Comparison of ENCODE assay signal across 23 cellular contexts in the genomic region with DNA sequence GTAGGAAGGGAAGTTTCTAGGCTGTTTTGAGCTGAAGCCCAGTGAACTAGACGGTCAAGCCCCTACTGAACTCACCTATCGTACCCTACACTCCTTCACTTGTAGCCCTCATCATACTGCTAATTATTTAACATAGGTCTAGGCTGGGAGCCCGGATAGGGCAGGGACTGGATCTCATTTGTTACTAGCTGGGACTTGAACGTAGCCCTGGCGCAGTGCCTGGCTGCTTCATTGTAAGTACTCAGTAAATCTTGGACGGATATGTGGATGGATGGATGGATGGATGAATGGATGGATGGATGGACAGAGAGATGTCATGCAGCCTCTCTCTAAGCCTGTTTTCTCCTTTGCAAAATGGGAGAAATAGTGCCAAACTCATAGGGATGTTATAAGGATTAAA.
DNase-seq lines count a peak whose midpoint lies in the region; ATAC-seq, FAIRE-seq and TF ChIP-seq lines count a peak whose summit lies in the region.
"Had no signal": no experiment of that assay in that cellular context is flagged by ENCODE, and none has a peak within 500 bp of the region (broad histone marks: within the 10 kb centered on the region; RNA-seq: fewer than 3 reads in every experiment).

No MANE protein-coding gene starts in this region.

- TF ChIP-seq CTCF in cardiac muscle cell (IDR thresholded peaks at IDR 0.05; ENCODE audit: low read depth, low read length) (no peak), right atrium auricular region (IDR thresholded peaks at IDR 0.05) (no peak), spleen (IDR thresholded peaks at IDR 0.05 in 8 of 11, conservative IDR thresholded peaks at IDR 0.05 in 3 of 11) (no peak), MCF 10A (IDR thresholded peaks at IDR 0.05; ENCODE audit: unreplicated experiment) (no peak), D721Med (IDR thresholded peaks at IDR 0.05; ENCODE audit: insufficient read depth, missing control alignments) (no peak)

- H3K4me3 ChIP-seq in cardiac muscle cell (no peak overlapping the region), right atrium auricular region (no peak overlapping the region), spleen (no peak overlapping the region)
- H3K4me3 ChIP-seq: A549; BLaER1 treated with 17β-estradiol and CSF1 and Interleukin-3, amounts not matched to agents 10 nM and 100 nM; GM23338 had no signal

- POLR2A ChIA-PET in MCF 10A (lab: Yijun Ruan, JAX): interaction anchor here (0.6 kb wide), 1 partner anchor 101 kb away, joined by 3 read pairs; no protein-coding TSS in a partner anchor

- H3K27me3 ChIP-seq in cardiac muscle cell (no peaks in the 10 kb centered on the region), right atrium auricular region (no peaks in the 10 kb centered on the region), spleen (replicated peaks in 1 of 7) (peaks cover 0 to 14% (median 0%) of the 10 kb centered on the region in 7 donors)
- H3K27me3 ChIP-seq: BE2C; BLaER1 treated with 17β-estradiol and CSF1 and Interleukin-3, amounts not matched to agents 10 nM and 100 nM had no signal

- FAIRE-seq in D721Med (lab: Jason Lieb, UNC): no peak
- FAIRE-seq: A549, GM12891, GM18507 had no signal

- H3K4me1 Mint-ChIP-seq in MCF 10A (ENCODE audit: insufficient read depth, unreplicated experiment): no peaks in the 10 kb centered on the region
- H3K4me1 Mint-ChIP-seq: CD14-positive monocyte; CD8-positive, alpha-beta memory T cell had no signal

- CTCF ChIA-PET in MCF 10A (lab: Yijun Ruan, JAX): no interaction called here

- H3K27ac ChIP-seq in cardiac muscle cell (peak overlapping the region; percentile 94), right atrium auricular region (no peak overlapping the region), spleen (no peak overlapping the region)
- H3K27ac ChIP-seq: A549; BLaER1 treated with 17β-estradiol and CSF1 and Interleukin-3, amounts not matched to agents 10 nM and 100 nM had no signal

- DNase-seq in cardiac muscle cell (ENCODE audit: low read depth in 1 of 2, low spot score in 1 of 2) (no peak), right atrium auricular region (ENCODE audit: low spot score) (no peak), spleen (peak; percentile 23), MCF 10A (ENCODE audit: unreplicated experiment) (no peak), D721Med (ENCODE audit: insufficient read length, low spot score) (no peak)
- DNase-seq: 8988T; ACHN; AML-193; BE2C; CD4-positive, alpha-beta T cell; CD8-positive, alpha-beta memory T cell; DMS53; DMS79 treated with DMSO at 0.1 percent for 48 hours; GF-D8; H9 had no signal

- intact Hi-C loops in spleen (cut with DNase I; ENCODE audit: low total_unique reads): no loop called here
- intact Hi-C loops in MCF 10A (cut with micrococcal nuclease): no loop called here

- peak; percentile 38 for ATAC-seq in esophagus mucosa
- ATAC-seq: A549, GM23338, HCT116 had no signal

- no peaks in the 10 kb centered on the region for H3K9me3 Mint-ChIP-seq in MCF 10A (ENCODE audit: unreplicated experiment)
- H3K9me3 Mint-ChIP-seq: CD14-positive monocyte; CD4-positive, alpha-beta T cell; CD8-positive, alpha-beta memory T cell; GM23338; H9 had no signal

- BruUV-seq in MCF 10A (replicated peaks; lab: Mats Ljungman, UMichigan): no TSS peak

- no peak overlapping the region for H3K27ac Mint-ChIP-seq in MCF 10A (ENCODE audit: low read depth, unreplicated experiment)
- H3K27ac Mint-ChIP-seq: CD14-positive monocyte; CD4-positive, alpha-beta T cell; CD8-positive, alpha-beta memory T cell; GM23338; H9 had no signal

- no peak for TF ChIP-seq POLR2A in spleen (IDR thresholded peaks at IDR 0.05)

- H3K4me1 ChIP-seq in cardiac muscle cell (ENCODE audit: low read depth) (peaks cover 34% of the 10 kb centered on the region), right atrium auricular region (no peaks in the 10 kb centered on the region), spleen (no peaks in the 10 kb centered on the region)
- H3K4me1 ChIP-seq: A549, BE2C had no signal

- H3K4me3 Mint-ChIP-seq in MCF 10A (ENCODE audit: unreplicated experiment): no peak overlapping the region
- H3K4me3 Mint-ChIP-seq: CD14-positive monocyte; CD4-positive, alpha-beta T cell; CD8-positive, alpha-beta memory T cell; GM23338; H9 had no signal

- no peaks in the 10 kb centered on the region for H3K36me3 Mint-ChIP-seq in MCF 10A (ENCODE audit: insufficient read depth, unreplicated experiment)
- H3K36me3 Mint-ChIP-seq: CD14-positive monocyte; CD8-positive, alpha-beta memory T cell had no signal

- no peaks in the 10 kb centered on the region for H3K9me3 ChIP-seq in cardiac muscle cell (ENCODE audit: low read depth)
- H3K9me3 ChIP-seq in right atrium auricular region: no peaks in the 10 kb centered on the region
- H3K9me3 ChIP-seq in spleen: no peaks in the 10 kb centered on the region
- H3K9me3 ChIP-seq: A549; BE2C; BLaER1 treated with 17β-estradiol and CSF1 and Interleukin-3, amounts not matched to agents 10 nM and 100 nM had no signal

- 85 to 94% (median 90%) methylated on average over 6 of the region's 6 CpGs for WGBS in spleen, 5 donors

- no peaks in the 10 kb centered on the region for H3K36me3 ChIP-seq in cardiac muscle cell
- H3K36me3 ChIP-seq in right atrium auricular region: no peaks in the 10 kb centered on the region
- H3K36me3 ChIP-seq in spleen: no peaks in the 10 kb centered on the region
- H3K36me3 ChIP-seq: BE2C; BLaER1 treated with 17β-estradiol and CSF1 and Interleukin-3, amounts not matched to agents 10 nM and 100 nM had no signal

- H3K27me3 Mint-ChIP-seq in MCF 10A (ENCODE audit: insufficient read depth, unreplicated experiment): peaks cover 13% of the 10 kb centered on the region
